In the genomic region with DNA sequence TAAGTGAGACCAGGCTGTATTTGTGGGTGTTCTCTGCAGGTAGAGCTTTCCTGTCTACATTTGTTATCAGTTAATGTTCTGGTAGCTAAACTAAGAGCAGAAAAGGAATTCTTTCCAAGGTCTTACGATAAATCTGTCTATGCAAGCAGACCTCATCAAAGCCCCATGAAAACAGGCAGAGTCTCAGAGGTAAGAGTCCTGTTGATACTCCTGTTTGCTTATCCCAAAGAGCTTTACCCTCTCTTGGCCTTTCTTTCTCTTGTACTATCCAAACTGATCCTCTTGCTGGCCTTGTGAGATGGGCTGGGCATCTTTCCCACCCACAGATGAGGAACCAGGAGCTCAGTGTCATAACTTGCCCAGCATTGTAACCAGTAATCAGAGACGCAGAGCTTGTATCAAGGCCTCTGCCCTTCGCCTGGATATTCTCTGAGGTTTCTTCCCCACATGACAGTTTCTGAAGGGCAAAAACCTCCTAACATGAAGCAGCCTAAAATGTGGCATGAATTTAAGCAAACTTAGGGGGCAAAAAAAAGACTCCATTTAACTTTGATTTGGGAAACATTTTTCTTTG, we compare ENCODE assay signal across 2 cellular contexts.
TF ChIP-seq lines count a peak whose summit lies in the region.

No MANE protein-coding gene starts in this region.

TF ChIP-seq in GM12878, 131 proteins besides CTCF, POLR2A, EP300 and RAD21 (continues in another document):
- TF ChIP-seq ATF3 (IDR thresholded peaks at IDR 0.05; ENCODE audit: borderline replicate concordance, extremely low read depth, low read depth, low read length) = no peak
- TF ChIP-seq ZBTB33 (IDR thresholded peaks at IDR 0.05) = no peak
- no peak for TF ChIP-seq ZNF217 (IDR thresholded peaks at IDR 0.05)
- TF ChIP-seq MYC (IDR thresholded peaks at IDR 0.05; ENCODE audit: insufficient read depth, insufficient read length, insufficient replicate concordance, low read length, severe bottlenecking) = no peak
- TF ChIP-seq SMAD1 (IDR thresholded peaks at IDR 0.05; ENCODE audit: low read depth, partially characterized antibody) = no peak
- no peak for TF ChIP-seq PRDM15 (CRISPR knock-in tag; IDR thresholded peaks at IDR 0.05)
- no peak for TF ChIP-seq ZNF384 (IDR thresholded peaks at IDR 0.05; ENCODE audit: borderline replicate concordance, low read depth, low read length)
- TF ChIP-seq, protein P1, sequence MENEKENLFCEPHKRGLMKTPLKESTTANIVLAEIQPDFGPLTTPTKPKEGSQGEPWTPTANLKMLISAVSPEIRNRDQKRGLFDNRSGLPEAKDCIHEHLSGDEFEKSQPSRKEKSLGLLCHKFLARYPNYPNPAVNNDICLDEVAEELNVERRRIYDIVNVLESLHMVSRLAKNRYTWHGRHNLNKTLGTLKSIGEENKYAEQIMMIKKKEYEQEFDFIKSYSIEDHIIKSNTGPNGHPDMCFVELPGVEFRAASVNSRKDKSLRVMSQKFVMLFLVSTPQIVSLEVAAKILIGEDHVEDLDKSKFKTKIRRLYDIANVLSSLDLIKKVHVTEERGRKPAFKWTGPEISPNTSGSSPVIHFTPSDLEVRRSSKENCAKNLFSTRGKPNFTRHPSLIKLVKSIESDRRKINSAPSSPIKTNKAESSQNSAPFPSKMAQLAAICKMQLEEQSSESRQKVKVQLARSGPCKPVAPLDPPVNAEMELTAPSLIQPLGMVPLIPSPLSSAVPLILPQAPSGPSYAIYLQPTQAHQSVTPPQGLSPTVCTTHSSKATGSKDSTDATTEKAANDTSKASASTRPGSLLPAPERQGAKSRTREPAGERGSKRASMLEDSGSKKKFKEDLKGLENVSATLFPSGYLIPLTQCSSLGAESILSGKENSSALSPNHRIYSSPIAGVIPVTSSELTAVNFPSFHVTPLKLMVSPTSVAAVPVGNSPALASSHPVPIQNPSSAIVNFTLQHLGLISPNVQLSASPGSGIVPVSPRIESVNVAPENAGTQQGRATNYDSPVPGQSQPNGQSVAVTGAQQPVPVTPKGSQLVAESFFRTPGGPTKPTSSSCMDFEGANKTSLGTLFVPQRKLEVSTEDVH (IDR thresholded peaks at IDR 0.05; ENCODE audit: low read depth, partially characterized antibody) = no peak
- TF ChIP-seq, protein P2, sequence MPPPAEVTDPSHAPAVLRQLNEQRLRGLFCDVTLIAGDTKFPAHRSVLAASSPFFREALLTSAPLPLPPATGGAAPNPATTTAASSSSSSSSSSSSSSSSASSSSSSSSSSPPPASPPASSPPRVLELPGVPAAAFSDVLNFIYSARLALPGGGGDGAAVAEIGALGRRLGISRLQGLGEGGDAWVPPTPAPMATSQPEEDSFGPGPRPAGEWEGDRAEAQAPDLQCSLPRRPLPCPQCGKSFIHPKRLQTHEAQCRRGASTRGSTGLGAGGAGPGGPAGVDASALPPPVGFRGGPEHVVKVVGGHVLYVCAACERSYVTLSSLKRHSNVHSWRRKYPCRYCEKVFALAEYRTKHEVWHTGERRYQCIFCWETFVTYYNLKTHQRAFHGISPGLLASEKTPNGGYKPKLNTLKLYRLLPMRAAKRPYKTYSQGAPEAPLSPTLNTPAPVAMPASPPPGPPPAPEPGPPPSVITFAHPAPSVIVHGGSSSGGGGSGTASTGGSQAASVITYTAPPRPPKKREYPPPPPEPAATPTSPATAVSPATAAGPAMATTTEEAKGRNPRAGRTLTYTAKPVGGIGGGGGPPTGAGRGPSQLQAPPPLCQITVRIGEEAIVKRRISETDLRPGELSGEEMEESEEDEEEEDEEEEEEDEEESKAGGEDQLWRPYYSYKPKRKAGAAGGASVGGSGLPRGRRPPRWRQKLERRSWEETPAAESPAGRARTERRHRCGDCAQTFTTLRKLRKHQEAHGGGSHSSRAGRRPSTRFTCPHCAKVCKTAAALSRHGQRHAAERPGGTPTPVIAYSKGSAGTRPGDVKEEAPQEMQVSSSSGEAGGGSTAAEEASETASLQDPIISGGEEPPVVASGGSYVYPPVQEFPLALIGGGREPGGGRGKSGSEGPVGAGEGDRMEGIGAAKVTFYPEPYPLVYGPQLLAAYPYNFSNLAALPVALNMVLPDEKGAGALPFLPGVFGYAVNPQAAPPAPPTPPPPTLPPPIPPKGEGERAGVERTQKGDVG (CRISPR knock-in tag; IDR thresholded peaks at IDR 0.05) = no peak
- TF ChIP-seq WRNIP1 (IDR thresholded peaks at IDR 0.05; ENCODE audit: borderline replicate concordance, low read depth, low read length) = no peak

TF ChIP-seq in SK-N-SH treated with all-trans-retinoic acid at 6 μM for 48 hours, 23 proteins besides CTCF, POLR2A, EP300 and RAD21:
- TF ChIP-seq TOX (CRISPR knock-in tag; IDR thresholded peaks at IDR 0.05; ENCODE audit: borderline replicate concordance) (no peak), ARNTL (CRISPR knock-in tag; IDR thresholded peaks at IDR 0.05; ENCODE audit: borderline replicate concordance, low read depth) (no peak)
